ENCODE assay signal across 10 cellular contexts in the genomic region with DNA sequence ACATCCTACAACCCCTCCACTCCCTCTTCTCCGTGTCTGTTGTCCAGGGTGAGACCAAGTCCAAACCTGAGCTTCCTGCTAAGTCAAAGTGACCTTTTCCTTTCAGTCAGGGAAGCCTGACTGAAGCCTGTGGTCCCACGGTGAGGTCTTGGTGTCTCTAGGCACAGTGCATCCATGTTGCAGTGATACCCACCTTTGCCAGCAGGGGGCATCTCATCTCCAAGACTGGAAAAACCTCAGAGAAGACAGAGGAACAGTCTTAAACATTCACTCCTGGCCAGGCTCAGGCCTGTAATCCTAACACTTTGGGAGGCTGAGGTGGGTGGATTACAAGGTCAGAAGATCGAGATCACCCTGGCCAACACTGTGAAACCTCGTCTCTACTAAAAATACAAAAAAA. TPM values are rescaled to one million over a fixed set of nuclear protein-coding genes. Genes with fewer than 3 reads are reported as not detected.
A peak's percentile ranks its signal among the peaks of the same experiment; 100 is the strongest.
DNase-seq lines count a peak whose midpoint lies in the region; ATAC-seq and TF ChIP-seq lines count a peak whose summit lies in the region.
"Not testable (repeated sequence)": the region's sequence is repeated elsewhere in the genome, so short reads cannot be mapped to it uniquely, and the experiment has no call there.
"Had no signal": no experiment of that assay in that cellular context is flagged by ENCODE, and none has a peak within 500 bp of the region (broad histone marks: within the 10 kb centered on the region; RNA-seq: fewer than 3 reads in every experiment).

No MANE protein-coding gene starts in this region.

- H3K27me3 Mint-ChIP-seq in endothelial cell (ENCODE audit: unreplicated experiment), result not testable (repeated sequence)

- not testable (repeated sequence) for H3K9me3 Mint-ChIP-seq in endothelial cell (ENCODE audit: unreplicated experiment)

- H3K4me1 Mint-ChIP-seq in endothelial cell (ENCODE audit: unreplicated experiment), result not testable (repeated sequence)

- TF ChIP-seq CTCF in BE2C (IDR thresholded peaks at IDR 0.05; ENCODE audit: low read depth, low read length) (peak; percentile 50), endothelial cell (IDR thresholded peaks at IDR 0.05; ENCODE audit: unreplicated experiment) (peak; percentile 65)

- not testable (repeated sequence) for TF ChIP-seq EP300 in Ishikawa (IDR thresholded peaks at IDR 0.05; ENCODE audit: borderline replicate concordance)

- DNase-seq in BE2C (peak; percentile 34), RPMI7951 (ENCODE audit: low read depth) (peak; percentile 29), activated T-cell treated with anti-CD3 and anti-CD28 coated beads for 4 hours (peak; percentile 14), endothelial cell (ENCODE audit: low spot score) (peak; percentile 73), left lobe of liver (ENCODE audit: low spot score) (peak; percentile 43)
- DNase-seq in stimulated activated CD4-positive, alpha-beta T cell treated with anti-CD3 and anti-CD28 coated beads, Interleukin-1b, Interleukin-23, amount 100 ng/mL, for 48 hours, result peak; percentile 51

- H3K36me3 ChIP-seq in BE2C, result not testable (repeated sequence)

- H3K27ac Mint-ChIP-seq in endothelial cell (ENCODE audit: unreplicated experiment), result not testable (repeated sequence)

- peak; percentile 71 for ATAC-seq in GM18868 (IDR thresholded peaks at IDR 0.05; ENCODE audit: unreplicated experiment)
- ATAC-seq in left lobe of liver, result peak; percentile 64

- not testable (repeated sequence) for H3K4me3 ChIP-seq in BE2C (ENCODE audit: low read depth, low read length)

- not testable (repeated sequence) for H3K9me3 ChIP-seq in BE2C

- H3K4me1 ChIP-seq in BE2C, result not testable (repeated sequence)

- not testable (repeated sequence) for H3K27me3 ChIP-seq in BE2C

- not testable (repeated sequence) for H3K36me3 Mint-ChIP-seq in endothelial cell (ENCODE audit: low read depth, unreplicated experiment)

- peak; percentile 47 for TF ChIP-seq RAD21 in Ishikawa (IDR thresholded peaks at IDR 0.05; ENCODE audit: low read depth)

- not testable (repeated sequence) for H3K4me3 Mint-ChIP-seq in endothelial cell (ENCODE audit: unreplicated experiment)

RNA-seq across cellular contexts. Expression of gene XAGE2, which starts 23.4 kb away (rescaled TPM):
- polyA plus RNA-seq in BE2C (2012; ENCODE audit: insufficient read depth, insufficient read length, low read depth), result not detected
- not detected in 2 replicates for total RNA-seq in RPMI7951 (2014; rRNA removed; shearing (Covaris generic))
- total RNA-seq in endothelial cell (ENCODE audit: unreplicated experiment), result not detected
- total RNA-seq in left lobe of liver, result not detected
- total RNA-seq: breast epithelium, subcutaneous adipose tissue had no signal

Comparison
In these comparisons a context has a peak if more than half of its experiments do, and no peak if none do; other contexts are left out.
1. DNase-seq: peak in every context shown above with its lines; median percentile 73 in endothelial cell; 51 in stimulated activated CD4-positive, alpha-beta T cell treated with anti-CD3 and anti-CD28 coated beads, Interleukin-1b, Interleukin-23, amount 100 ng/mL, for 48 hours; 43 in left lobe of liver; 34 in BE2C; 29 in RPMI7951; 14 in activated T-cell treated with anti-CD3 and anti-CD28 coated beads for 4 hours.